ENCODE assay signal across 22 cellular contexts in genomic region chr1:182875889-182876288, GRCh38.
"Had no signal": no experiment of that assay in that cellular context is flagged by ENCODE, and none has a peak within 500 bp of the region (broad histone marks: within the 10 kb centered on the region; RNA-seq: fewer than 3 reads in every experiment).

No MANE protein-coding gene starts in this region.

- ATAC-seq: heart left ventricle, left cardiac atrium, T-cell had no signal

- H3K27me3 Mint-ChIP-seq: activated naive CD4-positive, alpha-beta T cell treated with anti-CD3 and anti-CD28 coated beads, Interleukin-2, amount 10 ng/mL, durations not matched to agents 7 days and 5 days; memory B cell; T-cell had no signal

- H3K9me3 ChIP-seq: heart left ventricle, neutrophil, ovary, psoas muscle, right atrium auricular region, stomach, transverse colon had no signal

- H3K27me3 ChIP-seq: heart left ventricle, neutrophil, ovary, right atrium auricular region, stomach, transverse colon had no signal

- DNase-seq: activated CD4-positive, CD25-positive, alpha-beta regulatory T cell treated with anti-CD3 and anti-CD28 coated beads, Interleukin-2, amount 50 U/mL, for 72 hours; activated naive CD4-positive, alpha-beta T cell treated with anti-CD3 and anti-CD28 coated beads, Interleukin-2, amount 10 ng/mL, durations not matched to agents 7 days and 5 days; activated T-cell treated with anti-CD3 and anti-CD28 coated beads, Interleukin-2, amount 50 U/mL, for 1 hour; cerebellar nuclear complex; heart left ventricle; left cardiac atrium; ovary; psoas muscle; stimulated activated CD4-positive, alpha-beta T cell treated with anti-CD3 and anti-CD28 coated beads, Interleukin-4, amount 100 ng/mL, for 24 hours; stomach; T-cell; transverse colon had no signal

- H3K27ac ChIP-seq: coronary artery, heart left ventricle, neutrophil, ovary, psoas muscle, right atrium auricular region, stomach, transverse colon, VCaP had no signal

- FAIRE-seq: astrocyte, islet of Langerhans, urothelium cell line had no signal

- H3K27ac Mint-ChIP-seq: activated naive CD4-positive, alpha-beta T cell treated with anti-CD3 and anti-CD28 coated beads, Interleukin-2, amount 10 ng/mL, durations not matched to agents 7 days and 5 days; memory B cell; nephron; T-helper 2 cell treated with Interferon-gamma antibody and Interleukin-4, amounts not matched to agents 5 μg/mL and 100 μg/mL, for 36 hours had no signal

- H3K4me3 ChIP-seq: coronary artery, heart left ventricle, ovary, psoas muscle, right atrium auricular region, stomach, transverse colon had no signal

- H3K9me3 Mint-ChIP-seq: activated naive CD4-positive, alpha-beta T cell treated with anti-CD3 and anti-CD28 coated beads, Interleukin-2, amount 10 ng/mL, durations not matched to agents 7 days and 5 days; memory B cell; nephron; T-cell; T-helper 2 cell treated with Interferon-gamma antibody and Interleukin-4, amounts not matched to agents 5 μg/mL and 100 μg/mL, for 36 hours had no signal

- H3K4me1 ChIP-seq: heart left ventricle, psoas muscle, right atrium auricular region, transverse colon had no signal

- H3K4me3 Mint-ChIP-seq: activated naive CD4-positive, alpha-beta T cell treated with anti-CD3 and anti-CD28 coated beads, Interleukin-2, amount 10 ng/mL, durations not matched to agents 7 days and 5 days; memory B cell; nephron; T-cell; T-helper 2 cell treated with Interferon-gamma antibody and Interleukin-4, amounts not matched to agents 5 μg/mL and 100 μg/mL, for 36 hours had no signal

- H3K4me1 Mint-ChIP-seq: activated naive CD4-positive, alpha-beta T cell treated with anti-CD3 and anti-CD28 coated beads, Interleukin-2, amount 10 ng/mL, durations not matched to agents 7 days and 5 days; memory B cell; nephron had no signal
